In genomic region chr2:208406474-208407451, GRCh38 we compare ENCODE assay signal across 9 cellular contexts. TPM values are rescaled to one million over a fixed set of nuclear protein-coding genes. Genes with fewer than 3 reads are reported as not detected.
DNase-seq lines count a peak whose midpoint lies in the region; ATAC-seq, FAIRE-seq and TF ChIP-seq lines count a peak whose summit lies in the region.
"Had no signal": no experiment of that assay in that cellular context is flagged by ENCODE, and none has a peak within 500 bp of the region (broad histone marks: within the 10 kb centered on the region; RNA-seq: fewer than 3 reads in every experiment).

Gene PTH2R, plus strand, starts transcription at chr2:208406792. Its CDS starts 252 bp downstream, at chr2:208407044.

- 5% methylated on average over 51 of the region's 82 CpGs for WGBS in K562 (ENCODE audit: insufficient coverage, low coverage, missing lambda C conversion rate)

- in situ Hi-C loops in K562 (cut with MboI): loop anchor here (10.0 to 25.0 kb wide), 2 partner anchors 806 to 1558 kb away; no protein-coding TSS in a partner anchor

- no peaks in the 10 kb centered on the region for H3K9me1 ChIP-seq in K562 (ENCODE audit: control insufficient read depth, insufficient read depth, low read length)

- no peaks in the 10 kb centered on the region for H3K9me2 ChIP-seq in PC-9 (ENCODE audit: insufficient read depth)

- peaks cover 6% of the 10 kb centered on the region for H3K27me3 Mint-ChIP-seq in Caco-2 (ENCODE audit: insufficient read depth, unreplicated experiment)

- ATAC-seq in K562 (peak; percentile 89), lower lobe of right lung (peak; percentile 54 to 57)

- FAIRE-seq in K562 (lab: Jason Lieb, UNC): no peak

- no peak within 1 kb of the TSS for H3K27ac Mint-ChIP-seq in Caco-2 (ENCODE audit: unreplicated experiment)

- H3K4me3 ChIP-seq in ACC112 (ENCODE audit: low read depth, low read length): peak within 1 kb of the TSS; percentile 57
- 0 out of 2 replicates have a peak within 1 kb of the TSS, but pooled peaks have one; percentile 10 for H3K4me3 ChIP-seq in K562
- peak within 1 kb of the TSS; percentile 33 for H3K4me3 ChIP-seq in lower lobe of right lung
- no peak within 1 kb of the TSS for H3K4me3 ChIP-seq in Caco-2 (ENCODE audit: low read depth, low read length)
- no peak within 1 kb of the TSS for H3K4me3 ChIP-seq in PC-9

- no peaks in the 10 kb centered on the region for H3F3A ChIP-seq in PC-9 (ENCODE audit: insufficient read depth, low read depth)

- H2AFZ ChIP-seq in ACC112 (ENCODE audit: low read length, unreplicated experiment): peak within 1 kb of the TSS; percentile 16
- peak within 1 kb of the TSS; percentile 55; the same call in 1 of the 2 replicates for H2AFZ ChIP-seq in K562 (ENCODE audit: low read depth, low read length)
- no peak within 1 kb of the TSS for H2AFZ ChIP-seq in PC-9

- POLR2A ChIA-PET in K562 (lab: Yijun Ruan, JAX) (interaction anchor here (0.7 to 0.8 kb wide), 2 partner anchors 437 to 521 kb away, joined by 3 read pairs; no protein-coding TSS in a partner anchor), Caco-2 (lab: Charles Lee) (no interaction called here), PC-9 (lab: Charles Lee; ENCODE audit: unreplicated experiment) (no interaction called here)

- H3K79me2 ChIP-seq in ACC112 (ENCODE audit: control insufficient read depth, insufficient read depth, low read length, unreplicated experiment) (no peaks in the 10 kb centered on the region), K562 (ENCODE audit: control insufficient read depth, insufficient read depth, low read length) (no peaks in the 10 kb centered on the region), PC-9 (ENCODE audit: low read depth) (no peaks in the 10 kb centered on the region)

- no peak for TF ChIP-seq EP300 in K562 (IDR thresholded peaks at IDR 0.05; ENCODE audit: low read length)

- H4K20me1 ChIP-seq in K562 (replicated peaks; ENCODE audit: control insufficient read depth, insufficient read depth, low read length): no peaks in the 10 kb centered on the region
- H4K20me1 ChIP-seq in PC-9 (ENCODE audit: insufficient read depth): no peaks in the 10 kb centered on the region

- BruUV-seq in K562 (replicated peaks; lab: Mats Ljungman, UMichigan): no TSS peak
- BruUV-seq in Caco-2 (replicated peaks; lab: Mats Ljungman, UMichigan): no TSS peak
- no TSS peak for BruUV-seq in PC-9 (replicated peaks; lab: Mats Ljungman, UMichigan)

- H3K4me1 ChIP-seq in ACC112 (ENCODE audit: control insufficient read depth, insufficient read depth, low read length, unreplicated experiment): peaks cover 4% of the 10 kb centered on the region
- H3K4me1 ChIP-seq in K562 (replicated peaks in 1 of 2; ENCODE audit: control insufficient read depth in 2 of 2, insufficient read depth in 2 of 2, low read length in 2 of 2): peaks cover 0 to 9% of the 10 kb centered on the region in 2 experiments; a peak in 2 of 5 replicates
- H3K4me1 ChIP-seq in lower lobe of right lung: peaks cover 13% of the 10 kb centered on the region
- no peaks in the 10 kb centered on the region for H3K4me1 ChIP-seq in Caco-2
- H3K4me1 ChIP-seq in PC-9 (replicated peaks; ENCODE audit: insufficient read depth): no peaks in the 10 kb centered on the region

- H3K9ac ChIP-seq in K562 (ENCODE audit: insufficient read depth in 1 of 2, low read depth in 2 of 2, low read length in 2 of 2): peak within 1 kb of the TSS in 1 of 2 experiments; percentile 71; a peak in 2 of 4 replicates

- DNase-seq in NCI-H1092 treated with DMSO at 0.1 percent for 48 hours (lab: John Stamatoyannopoulos, UW): peak; percentile 29
- peak; percentile 14 to 29 (median 24) for DNase-seq in K562 (ENCODE audit: extremely low read depth in 1 of 4, low spot score in 3 of 4)
- peak; percentile 48 for DNase-seq in lower lobe of right lung
- DNase-seq in Caco-2: no peak
- DNase-seq in effector CD4-positive, alpha-beta T cell: no peak
- no peak for DNase-seq in foreskin melanocyte
- no peak for DNase-seq in PC-9

- no peak for TF ChIP-seq POLR2A in K562 (conservative IDR thresholded peaks at IDR 0.05)

- no peaks in the 10 kb centered on the region for H3K36me3 ChIP-seq in ACC112 (ENCODE audit: insufficient read depth, low read length)
- no peaks in the 10 kb centered on the region for H3K36me3 ChIP-seq in K562 (ENCODE audit: control insufficient read depth, insufficient read depth, low read length)
- no peaks in the 10 kb centered on the region for H3K36me3 ChIP-seq in lower lobe of right lung
- no peaks in the 10 kb centered on the region for H3K36me3 ChIP-seq in Caco-2 (ENCODE audit: control insufficient read depth, insufficient read depth, low read length)
- no peaks in the 10 kb centered on the region for H3K36me3 ChIP-seq in PC-9 (ENCODE audit: low read depth)

- H3K9me3 ChIP-seq in K562 (replicated peaks; ENCODE audit: control insufficient read depth, insufficient read depth, low read depth, low read length): no peaks in the 10 kb centered on the region
- H3K9me3 ChIP-seq in lower lobe of right lung: no peaks in the 10 kb centered on the region
- no peaks in the 10 kb centered on the region for H3K9me3 ChIP-seq in Caco-2
- H3K9me3 ChIP-seq in PC-9 (ENCODE audit: insufficient read depth, low read depth): no peaks in the 10 kb centered on the region

- no peaks in the 10 kb centered on the region for H3K36me3 Mint-ChIP-seq in Caco-2 (ENCODE audit: insufficient read depth, unreplicated experiment)

- H3K4me2 ChIP-seq in K562 (ENCODE audit: insufficient read depth, low read length) (no peak within 1 kb of the TSS; the same call in 1 of the 2 replicates), PC-9 (no peak within 1 kb of the TSS)

- TF ChIP-seq CTCF in K562 (IDR thresholded peaks at IDR 0.05 in 2 of 3, conservative IDR thresholded peaks at IDR 0.05 in 1 of 3; ENCODE audit: insufficient read depth in 2 of 3, low read depth in 1 of 3, low read length in 3 of 3): peak in 1 of 3 experiments; percentile 4; a peak in 1 of 6 replicates
- no peak for TF ChIP-seq CTCF in lower lobe of right lung (IDR thresholded peaks at IDR 0.05)
- TF ChIP-seq CTCF in Caco-2 (IDR thresholded peaks at IDR 0.05; ENCODE audit: insufficient read depth in 1 of 2, low read depth in 1 of 2, low read length in 1 of 2, severe bottlenecking in 1 of 2, unreplicated experiment in 1 of 2): no peak
- no peak for TF ChIP-seq CTCF in PC-9 (conservative IDR thresholded peaks at IDR 0.05)

- TF ChIP-seq RAD21 in K562 (CRISPR knock-in tag; conservative IDR thresholded peaks at IDR 0.05 in 1 of 2, IDR thresholded peaks at IDR 0.05 in 1 of 2): no peak

- intact Hi-C loops in K562 (cut with micrococcal nuclease) (loop anchor here (10.0 kb wide), 1 partner anchor 1018 kb away; the partner anchor contains the start of gene MAP2), lower lobe of right lung (cut with DNase I) (no loop called here), Caco-2 (cut with micrococcal nuclease; ENCODE audit: unreplicated experiment) (no loop called here), PC-9 (cut with micrococcal nuclease; ENCODE audit: unreplicated experiment) (loop anchor here (10.0 kb wide), 1 partner anchor 1008 kb away; no protein-coding TSS in a partner anchor)

- H3K4me3 Mint-ChIP-seq in Caco-2 (ENCODE audit: unreplicated experiment): no peak within 1 kb of the TSS

- H3K9me3 Mint-ChIP-seq in Caco-2 (ENCODE audit: unreplicated experiment): no peaks in the 10 kb centered on the region

- peaks cover 90% of the 10 kb centered on the region for H3K27me3 ChIP-seq in ACC112 (ENCODE audit: insufficient read depth, low read length)
- peaks cover 2 to 12% of the 10 kb centered on the region in 2 experiments; a peak in 3 of 5 replicates for H3K27me3 ChIP-seq in K562 (ENCODE audit: control insufficient read depth in 2 of 2, insufficient read depth in 2 of 2, low read length in 2 of 2)
- peaks cover 31% of the 10 kb centered on the region for H3K27me3 ChIP-seq in lower lobe of right lung (ENCODE audit: low read depth)
- no peaks in the 10 kb centered on the region for H3K27me3 ChIP-seq in Caco-2 (replicated peaks; ENCODE audit: control insufficient read depth, insufficient read depth, low read length)
- H3K27me3 ChIP-seq in PC-9 (ENCODE audit: insufficient read depth, low read depth): no peaks in the 10 kb centered on the region

- H3K27ac ChIP-seq in ACC112 (ENCODE audit: low read depth, low read length): no peak within 1 kb of the TSS
- no peak within 1 kb of the TSS for H3K27ac ChIP-seq in K562 (ENCODE audit: extremely low read depth, low read depth, low read length)
- H3K27ac ChIP-seq in lower lobe of right lung: no peak within 1 kb of the TSS
- H3K27ac ChIP-seq in PC-9: no peak within 1 kb of the TSS

- CTCF ChIA-PET in K562 (lab: Yijun Ruan, JAX; ENCODE audit: low intra/inter-chr PET ratio) (no interaction called here), Caco-2 (lab: Charles Lee) (interaction anchor here (0.6 to 1.6 kb wide), 3 partner anchors 14 to 1017 kb away, joined by 3 read pairs; partner anchors contain the start of gene MAP2), PC-9 (lab: Charles Lee) (interaction anchor here (0.6 to 0.7 kb wide), 2 partner anchors 924 to 1562 kb away, joined by 3 to 4 read pairs; no protein-coding TSS in a partner anchor)

- H3K4me1 Mint-ChIP-seq in Caco-2 (ENCODE audit: low read depth, unreplicated experiment): no peaks in the 10 kb centered on the region

TF ChIP-seq in K562, 482 proteins besides CTCF, POLR2A, EP300 and RAD21 (continues in another document):
- peak; percentile 54 to 60; a peak in 3 of 4 replicates for TF ChIP-seq NRF1 (conservative IDR thresholded peaks at IDR 0.05 in 1 of 2, IDR thresholded peaks at IDR 0.05 in 1 of 2)
- TF ChIP-seq JUND (IDR thresholded peaks at IDR 0.05; ENCODE audit: borderline replicate concordance, low read depth, low read length): no peak
- no peak for TF ChIP-seq JUND (tag; IDR thresholded peaks at IDR 0.05; ENCODE audit: borderline replicate concordance, low read depth, low read length)

RNA-seq across cellular contexts. Expression of gene PTH2R, which starts in this region (rescaled TPM):
- 5.3 and 15.2 TPM in 2 replicates for total RNA-seq in K562 (2011; cell fraction: chromatin; rRNA removed; ENCODE audit: low replicate concordance)
- total RNA-seq in K562 (2011; cell fraction: nucleolus; rRNA removed): 1.8 and 3.0 TPM in 2 replicates
- 3.2 and 5.5 TPM in 2 replicates for total RNA-seq in K562 (2011; cell fraction: nucleoplasm; rRNA removed)
- total RNA-seq in K562 (2014; rRNA removed) (2.7 and 4.0 TPM in 2 replicates), K562 (2014; rRNA removed; fragmentation: Illumina TruSeq; extraction: Trizol) (5.8 and 6.4 TPM in 2 replicates), K562 (2015; rRNA removed; fragmentation: Illumina TruSeq; extraction: Trizol) (8.1 and 8.8 TPM in 2 replicates), K562 (2021) (6.0 and 6.5 TPM in 2 replicates), lower lobe of right lung (0.32 TPM), Caco-2 (2022) (0.32 and 1.3 TPM in 2 replicates), PC-9 (2021) (not detected in 2 replicates)
- polyA plus RNA-seq in K562 (2011; rRNA removed) (3.4 and 6.0 TPM in 2 replicates), K562 (2014; fragmentation: Illumina TruSeq; extraction: Trizol) (4.6 and 4.9 TPM in 2 replicates), K562 (2014; fragmentation: Nextera tagmentation; extraction: Ambion mirVana) (1 to 10 TPM; 2.7 to 3.4 TPM), K562 (2014; rRNA removed) (2.3 and 4.2 TPM in 2 replicates)
- 0.28 and 1.9 TPM in 2 replicates for polyA plus RNA-seq in K562 (2011; cell fraction: cytosol; rRNA removed)
- 1.6 and 5.0 TPM in 2 replicates for polyA plus RNA-seq in K562 (2011; cell fraction: nucleus; rRNA removed)
- polyA plus RNA-seq in K562 (2012): 3.8 and 7.3 TPM in 2 replicates
- 4.0 and 9.1 TPM in 2 replicates for polyA minus RNA-seq in K562 (2011; rRNA and poly(A)+ RNA removed)
- 2.8 TPM in 1 of 2 replicates, not detected in the other for polyA minus RNA-seq in K562 (2011; cell fraction: cytosol; rRNA and poly(A)+ RNA removed)
- 3.0 and 15.1 TPM in 2 replicates for polyA minus RNA-seq in K562 (2011; cell fraction: nucleus; rRNA and poly(A)+ RNA removed)
- total RNA-seq: LHCN-M2 had no signal

Comparison
In these comparisons a context has a peak if more than half of its experiments do, and no peak if none do; other contexts are left out.
1. Peak in DNase-seq, ATAC-seq and H3K4me3 ChIP-seq in lower lobe of right lung; RNA of the gene not detected or under 1 TPM.
2. H3K4me3 ChIP-seq: peak in ACC112 (single experiment) and K562 (single experiment); none in Caco-2 (single experiment) and PC-9 (single experiment).
3. DNase-seq: peak in NCI-H1092 treated with DMSO at 0.1 percent for 48 hours (single experiment) and K562 (4 of 4); none in Caco-2 (0 of 2), effector CD4-positive, alpha-beta T cell (single experiment), foreskin melanocyte (single experiment) and PC-9 (0 of 2).
4. intact Hi-C loops: an anchor here in K562 (10.0 kb wide) and PC-9 (10.0 kb wide); none called in lower lobe of right lung and Caco-2.